Comparison of ENCODE assay signal across 8 cellular contexts in the genomic region with DNA sequence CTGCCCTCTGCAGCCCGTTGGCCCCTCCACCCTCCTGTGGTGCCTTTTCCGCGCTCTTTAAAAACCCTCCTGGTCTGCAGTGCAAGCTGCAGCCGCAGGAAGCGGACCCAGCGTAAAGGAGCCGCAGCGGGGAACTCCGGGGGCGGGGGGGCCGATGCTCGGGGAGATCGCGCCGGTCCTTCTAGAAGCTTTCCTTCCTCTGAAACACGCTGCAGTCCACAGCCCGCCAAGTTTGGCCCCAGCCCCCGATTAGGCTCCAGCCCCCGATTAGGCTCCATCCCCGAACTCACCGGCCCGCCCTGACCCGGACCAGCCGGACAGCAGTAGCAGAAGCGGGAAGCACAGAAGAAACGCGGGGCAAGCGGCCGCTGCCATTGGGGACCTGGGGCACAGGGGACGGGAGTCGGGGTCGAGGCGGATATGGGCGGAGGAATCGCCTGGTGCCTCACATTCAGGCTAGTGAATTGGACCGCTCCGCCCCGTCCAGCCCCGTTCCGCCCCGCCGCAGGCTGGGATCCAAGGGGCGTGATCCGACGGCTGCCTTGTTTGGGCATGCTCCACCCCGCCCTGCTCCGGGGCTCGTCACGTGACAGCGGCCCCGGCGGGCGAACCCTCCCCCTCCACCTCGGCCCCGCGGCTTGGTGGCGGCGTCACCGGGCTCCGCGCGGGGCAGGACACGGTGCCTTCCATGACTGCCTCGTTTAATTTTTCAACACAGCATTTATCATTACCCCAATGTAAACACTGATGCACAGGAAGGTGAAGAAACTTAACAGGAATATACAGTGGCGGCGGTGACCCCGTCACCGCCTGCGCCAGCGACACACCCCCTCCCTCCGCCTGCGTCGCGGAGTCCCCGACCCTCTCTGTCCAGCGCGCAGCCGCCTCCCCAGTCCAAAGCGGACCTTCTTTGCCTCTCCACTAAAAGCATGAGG. TPM values are rescaled to one million over a fixed set of nuclear protein-coding genes. Genes with fewer than 3 reads are reported as not detected.
DNase-seq lines count a peak whose midpoint lies in the region; ATAC-seq and TF ChIP-seq lines count a peak whose summit lies in the region.

No MANE protein-coding gene starts in this region.

- no peaks in the 10 kb centered on the region for H3K9me3 Mint-ChIP-seq in natural killer cell
- no peaks in the 10 kb centered on the region for H3K9me3 Mint-ChIP-seq in stimulated activated memory B cell treated with anti-CD40 and anti-IgM and Interleukin-4, amounts not matched to agents 10 μg/mL and 1 μg/mL and 100 μg/mL, for 72 hours

- H3K36me3 Mint-ChIP-seq in natural killer cell, result no peaks in the 10 kb centered on the region
- H3K36me3 Mint-ChIP-seq in stimulated activated memory B cell treated with anti-CD40 and anti-IgM and Interleukin-4, amounts not matched to agents 10 μg/mL and 1 μg/mL and 100 μg/mL, for 72 hours, result peaks cover 11% of the 10 kb centered on the region

- peak overlapping the region; percentile 78 for H3K9ac ChIP-seq in Karpas-422 (ENCODE audit: low read length)

- H3K4me2 ChIP-seq in Karpas-422 (ENCODE audit: low read depth, low read length, poor library complexity, severe bottlenecking), result peak overlapping the region; percentile 84

- H3K27me3 ChIP-seq in Karpas-422 (ENCODE audit: low read length), result no peaks in the 10 kb centered on the region

- TF ChIP-seq CTCF in fibroblast of pulmonary artery (IDR thresholded peaks at IDR 0.05; ENCODE audit: low read length, missing control alignments), result no peak
- TF ChIP-seq CTCF in natural killer cell (IDR thresholded peaks at IDR 0.05), result no peak

- H3K36me3 ChIP-seq in Karpas-422 (ENCODE audit: insufficient read depth, low read length), result no peaks in the 10 kb centered on the region; the same call in 1 of the 2 replicates

- peaks cover 14 to 19% of the 10 kb centered on the region in 2 donors for H3K27me3 Mint-ChIP-seq in natural killer cell (ENCODE audit: low read depth in 2 of 2)
- H3K27me3 Mint-ChIP-seq in stimulated activated memory B cell treated with anti-CD40 and anti-IgM and Interleukin-4, amounts not matched to agents 10 μg/mL and 1 μg/mL and 100 μg/mL, for 72 hours, result peaks cover 22% of the 10 kb centered on the region

- peak; percentile 63 for ATAC-seq in GM21825 (IDR thresholded peaks at IDR 0.05; ENCODE audit: unreplicated experiment)
- ATAC-seq in natural killer cell, result peak; percentile 81 to 92 (median 87)
- ATAC-seq in stimulated activated memory B cell treated with anti-CD40 and anti-IgM and Interleukin-4, amounts not matched to agents 10 μg/mL and 1 μg/mL and 100 μg/mL, for 72 hours, result peak; percentile 87

- peaks cover 13% of the 10 kb centered on the region for H3K4me1 ChIP-seq in Karpas-422 (ENCODE audit: low read length)

- H3K27ac ChIP-seq in Karpas-422 (ENCODE audit: low read length), result no peak overlapping the region

- H3K27ac Mint-ChIP-seq in natural killer cell, result peak overlapping the region; percentile 80 to 95
- peak overlapping the region; percentile 86 for H3K27ac Mint-ChIP-seq in stimulated activated memory B cell treated with anti-CD40 and anti-IgM and Interleukin-4, amounts not matched to agents 10 μg/mL and 1 μg/mL and 100 μg/mL, for 72 hours

- H3K79me2 ChIP-seq in Karpas-422 (ENCODE audit: low read length), result no peaks in the 10 kb centered on the region

- peak overlapping the region; percentile 93 for H2AFZ ChIP-seq in Karpas-422 (ENCODE audit: low read length)

- peaks cover 25 to 49% of the 10 kb centered on the region in 2 donors for H3K4me1 Mint-ChIP-seq in natural killer cell
- peaks cover 66% of the 10 kb centered on the region for H3K4me1 Mint-ChIP-seq in stimulated activated memory B cell treated with anti-CD40 and anti-IgM and Interleukin-4, amounts not matched to agents 10 μg/mL and 1 μg/mL and 100 μg/mL, for 72 hours

- DNase-seq in DMS79 (lab: John Stamatoyannopoulos, UW) (peak; percentile 76), Karpas-422 (peak; percentile 98), RPMI7951 (ENCODE audit: low read depth) (peak; percentile 91), fibroblast of pulmonary artery (ENCODE audit: low read depth) (peak; percentile 85), natural killer cell (peak; percentile 86)
- DNase-seq in activated T-helper 1 cell treated with anti-CD3 and anti-CD28 coated beads, Interleukin-2, amount 50 U/mL, for 16 hours (ENCODE audit: low read depth in 1 of 2, low spot score in 1 of 2), result peak; percentile 68 to 84

- H3K4me3 Mint-ChIP-seq in natural killer cell, result peak overlapping the region; percentile 90
- peak overlapping the region; percentile 89 for H3K4me3 Mint-ChIP-seq in stimulated activated memory B cell treated with anti-CD40 and anti-IgM and Interleukin-4, amounts not matched to agents 10 μg/mL and 1 μg/mL and 100 μg/mL, for 72 hours

- peak overlapping the region; percentile 72 for H3K4me3 ChIP-seq in Karpas-422 (ENCODE audit: low read length)
- peak overlapping the region; percentile 71 for H3K4me3 ChIP-seq in fibroblast of pulmonary artery (replicated peaks; ENCODE audit: low read depth, low read length)

- intact Hi-C loops in natural killer cell (cut with micrococcal nuclease), result loop anchor here (2.0 to 5.0 kb wide), 2 partner anchors 43 to 64 kb away; partner anchors contain the start of gene ULBP1

- H3K9me2 ChIP-seq in Karpas-422 (replicated peaks; ENCODE audit: insufficient read depth, low read length), result no peaks in the 10 kb centered on the region

- H4K20me1 ChIP-seq in Karpas-422 (ENCODE audit: insufficient read depth, low read depth, low read length), result no peaks in the 10 kb centered on the region

- H3K9me3 ChIP-seq in Karpas-422 (ENCODE audit: low read length), result no peaks in the 10 kb centered on the region

RNA-seq across cellular contexts. Expression of gene RAET1L, which starts 20.3 kb away (rescaled TPM):
- total RNA-seq in Karpas-422 (2014; rRNA removed; shearing (Covaris generic); ENCODE audit: low replicate concordance), result not detected in 2 replicates
- not detected in 2 replicates for total RNA-seq in RPMI7951 (2014; rRNA removed; shearing (Covaris generic))
- total RNA-seq in natural killer cell, result not detected

RNA-seq across cellular contexts. Expression of gene ULBP1, which starts 41.3 kb away (rescaled TPM):
- total RNA-seq in Karpas-422 (2014; rRNA removed; shearing (Covaris generic); ENCODE audit: low replicate concordance), result 1.0 and 5.1 TPM in 2 replicates
- total RNA-seq in RPMI7951 (2014; rRNA removed; shearing (Covaris generic)), result 0.20 and 0.36 TPM in 2 replicates
- total RNA-seq in natural killer cell, result under 1 TPM in 2 of 3 donors, not detected in 1; 0.18 to 0.23 TPM
